ENCODE assay signal across 8 cellular contexts in genomic region chr11:124194696-124195418, GRCh38. TPM values are rescaled to one million over a fixed set of nuclear protein-coding genes. Genes with fewer than 3 reads are reported as not detected.
DNase-seq lines count a peak whose midpoint lies in the region; ATAC-seq and TF ChIP-seq lines count a peak whose summit lies in the region.

No MANE protein-coding gene starts in this region.

- H3K4me3 ChIP-seq in right lobe of liver (no peak overlapping the region), suprapubic skin (no peak overlapping the region)

- H3K9me3 Mint-ChIP-seq in MCF 10A (ENCODE audit: unreplicated experiment), result no peaks in the 10 kb centered on the region

- no peaks in the 10 kb centered on the region for H3K4me1 ChIP-seq in right lobe of liver
- H3K4me1 ChIP-seq in suprapubic skin, result no peaks in the 10 kb centered on the region

- no peak overlapping the region for H3K4me3 Mint-ChIP-seq in MCF 10A (ENCODE audit: unreplicated experiment)

- no peaks in the 10 kb centered on the region for H3K36me3 Mint-ChIP-seq in MCF 10A (ENCODE audit: insufficient read depth, unreplicated experiment)

- TF ChIP-seq POLR2A in right lobe of liver (IDR thresholded peaks at IDR 0.05) (no peak), suprapubic skin (IDR thresholded peaks at IDR 0.05) (no peak)

- 43% methylated on average over 7 of the region's 8 CpGs for WGBS in right lobe of liver (ENCODE audit: insufficient coverage, low coverage, low lambda C conversion rate, missing lambda C conversion rate)
- WGBS in suprapubic skin, result 30% methylated on average over 8 of the region's 8 CpGs

- CTCF ChIA-PET in MCF 10A (lab: Yijun Ruan, JAX), result interaction anchor here (0.6 to 4.3 kb wide), 24 partner anchors 8 to 613 kb away, joined by 3 to 61 read pairs (median 4); no protein-coding TSS in a partner anchor

- POLR2A ChIA-PET in MCF 10A (lab: Yijun Ruan, JAX), result interaction anchor here (0.7 to 1.3 kb wide), 2 partner anchors 58 to 117 kb away, joined by 3 to 4 read pairs; no protein-coding TSS in a partner anchor

- H3K27ac ChIP-seq in right lobe of liver (no peak overlapping the region), suprapubic skin (peak overlapping the region; percentile 74)

- ATAC-seq in GM21786 (IDR thresholded peaks at IDR 0.05; ENCODE audit: unreplicated experiment), result peak; percentile 69
- ATAC-seq in right lobe of liver, result peak; percentile 83 to 88 (median 86)

- DNase-seq in NCI-H345 (lab: John Stamatoyannopoulos, UW), result peak; percentile 38
- no peak for DNase-seq in NCI-H345 treated with DMSO at 0.1 percent for 48 hours (lab: John Stamatoyannopoulos, UW; ENCODE audit: unreplicated experiment)
- DNase-seq in HuH-7 (ENCODE audit: low spot score), result peak; percentile 57
- peak; percentile 53 for DNase-seq in RPMI8226
- peak; percentile 87 for DNase-seq in MCF 10A (ENCODE audit: unreplicated experiment)
- DNase-seq in right lobe of liver, result no peak
- DNase-seq in suprapubic skin (ENCODE audit: low spot score in 2 of 2), result no peak

- intact Hi-C loops in MCF 10A (cut with micrococcal nuclease), result loop anchor here (1.0 to 10.0 kb wide), 4 partner anchors 87 to 550 kb away; partner anchors contain the start of gene ZNF202
- intact Hi-C loops in right lobe of liver (cut with DNase I), result no loop called here

- TF ChIP-seq CTCF in MCF 10A (IDR thresholded peaks at IDR 0.05; ENCODE audit: unreplicated experiment), result peak; percentile 78
- TF ChIP-seq CTCF in right lobe of liver (IDR thresholded peaks at IDR 0.05), result peak; percentile 54 to 68 (median 58)
- TF ChIP-seq CTCF in suprapubic skin (IDR thresholded peaks at IDR 0.05), result peak; percentile 16 to 58

- no peak overlapping the region for H3K27ac Mint-ChIP-seq in MCF 10A (ENCODE audit: low read depth, unreplicated experiment)

- peaks cover 4% of the 10 kb centered on the region for H3K4me1 Mint-ChIP-seq in MCF 10A (ENCODE audit: insufficient read depth, unreplicated experiment)

- H3K27me3 ChIP-seq in right lobe of liver, result no peaks in the 10 kb centered on the region
- no peaks in the 10 kb centered on the region for H3K27me3 ChIP-seq in suprapubic skin

- peaks cover 28% of the 10 kb centered on the region for H3K27me3 Mint-ChIP-seq in MCF 10A (ENCODE audit: insufficient read depth, unreplicated experiment)

- TF ChIP-seq EP300 in suprapubic skin (IDR thresholded peaks at IDR 0.05), result no peak

- H3K36me3 ChIP-seq in right lobe of liver (no peaks in the 10 kb centered on the region), suprapubic skin (no peaks in the 10 kb centered on the region)

- no TSS peak for BruUV-seq in MCF 10A (replicated peaks; lab: Mats Ljungman, UMichigan)

- no peaks in the 10 kb centered on the region for H3K9me3 ChIP-seq in right lobe of liver
- no peaks in the 10 kb centered on the region for H3K9me3 ChIP-seq in suprapubic skin

RNA-seq across cellular contexts. Expression of gene OR10D3, which starts 11.7 kb away (rescaled TPM):
- not detected in 2 replicates for total RNA-seq in MCF 10A (2022)
- not detected for total RNA-seq in right lobe of liver
- total RNA-seq in suprapubic skin, result not detected

RNA-seq across cellular contexts. Expression of gene OR8G1, which starts 46.0 kb away (rescaled TPM):
- not detected in 2 replicates for total RNA-seq in MCF 10A (2022)
- total RNA-seq in right lobe of liver, result not detected
- total RNA-seq in suprapubic skin, result not detected

Comparison
In these comparisons a context has a peak if more than half of its experiments do, and no peak if none do; other contexts are left out.
1. DNase-seq: peak in NCI-H345 (single experiment), HuH-7 (single experiment), RPMI8226 (single experiment) and MCF 10A (single experiment); none in NCI-H345 treated with DMSO at 0.1 percent for 48 hours (single experiment), right lobe of liver (0 of 3) and suprapubic skin (0 of 2).
2. Peak in every context shown above with its lines, with median percentiles within 50 percentile points of each other: CTCF ChIP-seq.